ENCODE assay signal across 14 cellular contexts in genomic region chr1:17558954-17559617, GRCh38. TPM values are rescaled to one million over a fixed set of nuclear protein-coding genes. Genes with fewer than 3 reads are reported as not detected.
A peak's percentile ranks its signal among the peaks of the same experiment; 100 is the strongest.
DNase-seq lines count a peak whose midpoint lies in the region; ATAC-seq and TF ChIP-seq lines count a peak whose summit lies in the region.
"Had no signal": no experiment of that assay in that cellular context is flagged by ENCODE, and none has a peak within 500 bp of the region (broad histone marks: within the 10 kb centered on the region; RNA-seq: fewer than 3 reads in every experiment).

No MANE protein-coding gene starts in this region.

- H3K27me3 Mint-ChIP-seq in WTC11 (ENCODE audit: low read depth), result no peaks in the 10 kb centered on the region

- H3K27ac ChIP-seq in right atrium auricular region, result peak overlapping the region; percentile 42 to 98
- no peak overlapping the region for H3K27ac ChIP-seq in skeletal muscle tissue (ENCODE audit: low read depth, low read length)

- peak overlapping the region; percentile 53 for H3K27ac Mint-ChIP-seq in WTC11
- H3K27ac Mint-ChIP-seq: activated naive CD8-positive, alpha-beta T cell treated with anti-CD3 and anti-CD28 coated beads, Interleukin-2, amount 10 ng/mL, durations not matched to agents 7 days and 5 days; natural killer cell treated with Interleukin-12 subunit alpha and Interleukin-12 subunit beta and Interleukin-15 and Interleukin-18, amount 100 ng/mL, for 72 hours had no signal

- POLR2A ChIA-PET in WTC11 (lab: Charles Lee), result interaction anchor here (0.8 to 1.6 kb wide), 2 partner anchors 9 to 28 kb away, joined by 3 read pairs; no protein-coding TSS in a partner anchor

- H3K9me3 ChIP-seq in right atrium auricular region (no peaks in the 10 kb centered on the region), skeletal muscle tissue (ENCODE audit: control insufficient read depth in 3 of 3, low read length in 3 of 3) (no peaks in the 10 kb centered on the region)

- peaks cover 90% of the 10 kb centered on the region for H3K4me1 Mint-ChIP-seq in WTC11
- H3K4me1 Mint-ChIP-seq: activated naive CD8-positive, alpha-beta T cell treated with anti-CD3 and anti-CD28 coated beads, Interleukin-2, amount 10 ng/mL, durations not matched to agents 7 days and 5 days had no signal

- H3K36me3 ChIP-seq in right atrium auricular region, result no peaks in the 10 kb centered on the region
- no peaks in the 10 kb centered on the region for H3K36me3 ChIP-seq in skeletal muscle tissue (ENCODE audit: control insufficient read depth in 3 of 3, insufficient read depth in 3 of 3, low read length in 3 of 3)

- H3K9ac ChIP-seq in skeletal muscle tissue (ENCODE audit: low read depth in 1 of 3, low read length in 3 of 3), result peak overlapping the region in 2 of 3 donors; percentile 8 to 14

- peak; percentile 65 for DNase-seq in Caki2 (ENCODE audit: low read depth)
- DNase-seq in WTC11 (ENCODE audit: low spot score), result no peak
- no peak for DNase-seq in right atrium auricular region (ENCODE audit: low spot score)
- no peak for DNase-seq in G401 (ENCODE audit: low spot score)
- no peak for DNase-seq in NAMALWA (ENCODE audit: low spot score)
- no peak for DNase-seq in NCI-H526 treated with DMSO at 0.1 percent for 48 hours (lab: John Stamatoyannopoulos, UW)
- DNase-seq: activated CD8-positive, alpha-beta memory T cell treated with anti-CD3 and anti-CD28 coated beads, Interleukin-2, amount 50 U/mL, for 48 hours; activated naive CD8-positive, alpha-beta T cell treated with anti-CD3 and anti-CD28 coated beads, Interleukin-2, amount 10 ng/mL, durations not matched to agents 7 days and 5 days; dermis blood vessel endothelial cell; NCI-H1436; NCI-H446 treated with DMSO at 0.1 percent for 48 hours had no signal

- H3K27me3 ChIP-seq in right atrium auricular region (no peaks in the 10 kb centered on the region), skeletal muscle tissue (ENCODE audit: control insufficient read depth in 3 of 3, insufficient read depth in 3 of 3, low read length in 3 of 3) (no peaks in the 10 kb centered on the region)

- ATAC-seq in WTC11, result no peak
- no peak for ATAC-seq in HG02885 (IDR thresholded peaks at IDR 0.05; ENCODE audit: poor library complexity, unreplicated experiment)

- H3K36me3 Mint-ChIP-seq in WTC11, result no peaks in the 10 kb centered on the region
- H3K36me3 Mint-ChIP-seq: activated naive CD8-positive, alpha-beta T cell treated with anti-CD3 and anti-CD28 coated beads, Interleukin-2, amount 10 ng/mL, durations not matched to agents 7 days and 5 days; natural killer cell treated with Interleukin-12 subunit alpha and Interleukin-12 subunit beta and Interleukin-15 and Interleukin-18, amount 100 ng/mL, for 72 hours had no signal

- CTCF ChIA-PET in WTC11 (lab: Charles Lee), result interaction anchor here (0.8 to 3.6 kb wide), 8 partner anchors 9 to 82 kb away, joined by 3 to 28 read pairs (median 5); no protein-coding TSS in a partner anchor

- H3K4me1 ChIP-seq in right atrium auricular region (peaks cover 0 to 44% of the 10 kb centered on the region in 2 donors), skeletal muscle tissue (ENCODE audit: control insufficient read depth in 3 of 3, insufficient read depth in 3 of 3, low read length in 3 of 3) (peaks cover 32 to 45% (median 35%) of the 10 kb centered on the region in 3 donors)

- TF ChIP-seq CTCF in WTC11 (IDR thresholded peaks at IDR 0.05), result no peak
- TF ChIP-seq CTCF in right atrium auricular region (IDR thresholded peaks at IDR 0.05), result no peak

- in situ Hi-C loops in Caki2 (cut with HindIII; ENCODE audit: low pct_unique_long_range_greater_than_20kb, low sequenced_read_pairs) (no loop called here), G401 (cut with HindIII; ENCODE audit: low sequenced_read_pairs) (no loop called here)

- H3K4me3 ChIP-seq in right atrium auricular region, result no peak overlapping the region
- no peak overlapping the region for H3K4me3 ChIP-seq in skeletal muscle tissue (ENCODE audit: low read length in 3 of 3)

- no peaks in the 10 kb centered on the region for H3K9me3 Mint-ChIP-seq in WTC11
- H3K9me3 Mint-ChIP-seq: activated naive CD8-positive, alpha-beta T cell treated with anti-CD3 and anti-CD28 coated beads, Interleukin-2, amount 10 ng/mL, durations not matched to agents 7 days and 5 days; natural killer cell treated with Interleukin-12 subunit alpha and Interleukin-12 subunit beta and Interleukin-15 and Interleukin-18, amount 100 ng/mL, for 72 hours had no signal

- no peak overlapping the region for H3K4me3 Mint-ChIP-seq in WTC11
- H3K4me3 Mint-ChIP-seq: activated naive CD8-positive, alpha-beta T cell treated with anti-CD3 and anti-CD28 coated beads, Interleukin-2, amount 10 ng/mL, durations not matched to agents 7 days and 5 days; natural killer cell treated with Interleukin-12 subunit alpha and Interleukin-12 subunit beta and Interleukin-15 and Interleukin-18, amount 100 ng/mL, for 72 hours had no signal

TF ChIP-seq in WTC11, 78 proteins besides CTCF, POLR2A, EP300 and RAD21:
- TF ChIP-seq TEAD1 (CRISPR knock-in tag; IDR thresholded peaks at IDR 0.05) (no peak), IRF2 (CRISPR knock-in tag; IDR thresholded peaks at IDR 0.05; ENCODE audit: borderline replicate concordance, low read depth) (no peak), HMGA2 (CRISPR knock-in tag; IDR thresholded peaks at IDR 0.05) (no peak), ATF3 (CRISPR knock-in tag; conservative IDR thresholded peaks at IDR 0.05) (no peak), ZNF416 (CRISPR knock-in tag; IDR thresholded peaks at IDR 0.05) (no peak), NFE2L1 (CRISPR knock-in tag; IDR thresholded peaks at IDR 0.05) (no peak), ATF1 (CRISPR knock-in tag; IDR thresholded peaks at IDR 0.05) (no peak), ATF2 (CRISPR knock-in tag; IDR thresholded peaks at IDR 0.05; ENCODE audit: borderline replicate concordance, low read depth) (no peak), ZNF121 (CRISPR knock-in tag; IDR thresholded peaks at IDR 0.05) (no peak), NR1H2 (CRISPR knock-in tag; IDR thresholded peaks at IDR 0.05) (no peak), CBFB (CRISPR knock-in tag; IDR thresholded peaks at IDR 0.05; ENCODE audit: low read depth) (no peak)
- TF ChIP-seq, protein P1, sequence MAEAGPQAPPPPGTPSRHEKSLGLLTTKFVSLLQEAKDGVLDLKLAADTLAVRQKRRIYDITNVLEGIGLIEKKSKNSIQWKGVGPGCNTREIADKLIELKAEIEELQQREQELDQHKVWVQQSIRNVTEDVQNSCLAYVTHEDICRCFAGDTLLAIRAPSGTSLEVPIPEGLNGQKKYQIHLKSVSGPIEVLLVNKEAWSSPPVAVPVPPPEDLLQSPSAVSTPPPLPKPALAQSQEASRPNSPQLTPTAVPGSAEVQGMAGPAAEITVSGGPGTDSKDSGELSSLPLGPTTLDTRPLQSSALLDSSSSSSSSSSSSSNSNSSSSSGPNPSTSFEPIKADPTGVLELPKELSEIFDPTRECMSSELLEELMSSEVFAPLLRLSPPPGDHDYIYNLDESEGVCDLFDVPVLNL (CRISPR knock-in tag; IDR thresholded peaks at IDR 0.05; ENCODE audit: borderline replicate concordance, low read depth), result no peak

RNA-seq across cellular contexts. Expression of gene ARHGEF10L, which starts 19.6 kb away (rescaled TPM):
- total RNA-seq in Caki2 (2014; rRNA removed; shearing (Covaris generic); ENCODE audit: low replicate concordance), result 23.1 and 31.0 TPM in 2 replicates
- 32.4 to 34.6 TPM (median 34.4 TPM) in 3 replicates for total RNA-seq in WTC11 (2021)
- total RNA-seq in right atrium auricular region, result 10 to 100 TPM; 49.3 to 52.2 TPM
- 16.7 TPM for total RNA-seq in skeletal muscle tissue
- 16.4 and 19.6 TPM in 2 replicates for total RNA-seq in G401 (2014; rRNA removed; shearing (Covaris generic))
- total RNA-seq: natural killer cell treated with Interleukin-12 subunit alpha and Interleukin-12 subunit beta and Interleukin-15 and Interleukin-18, amount 100 ng/mL, for 72 hours had no signal
